In genomic region chr12:62910549-62911169, GRCh38 we compare ENCODE assay signal across 1 cellular context.
TF ChIP-seq lines count a peak whose summit lies in the region.

No MANE protein-coding gene starts in this region.

TF ChIP-seq in K562, 482 proteins besides CTCF, POLR2A, EP300 and RAD21 (continued from another document):
- TF ChIP-seq HDAC1 (IDR thresholded peaks at IDR 0.05) (peak in 1 of 2 experiments; percentile 93; a peak in 3 of 4 replicates), ZBTB40 (IDR thresholded peaks at IDR 0.05) (peak; percentile 76), ZBTB40 (CRISPR knock-in tag; IDR thresholded peaks at IDR 0.05) (no peak), ZNF589 (CRISPR knock-in tag; IDR thresholded peaks at IDR 0.05; ENCODE audit: low read depth) (peak; percentile 88), PHB (CRISPR knock-in tag; IDR thresholded peaks at IDR 0.05) (no peak), GMEB1 (CRISPR knock-in tag; IDR thresholded peaks at IDR 0.05) (no peak), POLR2AphosphoS5 (IDR thresholded peaks at IDR 0.05; ENCODE audit: control insufficient read depth, insufficient read depth, low read depth, low read length) (peak; percentile 78), RFX1 (IDR thresholded peaks at IDR 0.05) (peak; percentile 91), NCOA1 (IDR thresholded peaks at IDR 0.05; ENCODE audit: low read depth) (peak; percentile 95), TOE1 (IDR thresholded peaks at IDR 0.05; ENCODE audit: borderline replicate concordance) (peak; percentile 59), TOE1 (CRISPR knock-in tag; IDR thresholded peaks at IDR 0.05; ENCODE audit: borderline replicate concordance, low read depth) (no peak), TCF15 (CRISPR knock-in tag; IDR thresholded peaks at IDR 0.05) (no peak), NEUROD1 (IDR thresholded peaks at IDR 0.05; ENCODE audit: borderline replicate concordance, low read depth, low read length, partially characterized antibody) (peak; percentile 85), MAFK (IDR thresholded peaks at IDR 0.05; ENCODE audit: low read length) (no peak; the same call in 1 of the 2 replicates), EWSR1 (IDR thresholded peaks at IDR 0.05; ENCODE audit: borderline replicate concordance, low read depth, partially characterized antibody) (no peak), HDAC2 (IDR thresholded peaks at IDR 0.05) (peak; percentile 97), MTF1 (CRISPR knock-in tag; IDR thresholded peaks at IDR 0.05; ENCODE audit: borderline replicate concordance) (no peak), TARDBP (IDR thresholded peaks at IDR 0.05) (peak; percentile 82; the same call in 1 of the 2 replicates), IRF9 (tag; IDR thresholded peaks at IDR 0.05) (no peak), BRD9 (IDR thresholded peaks at IDR 0.05; ENCODE audit: low read depth, partially characterized antibody) (no peak), AFF1 (IDR thresholded peaks at IDR 0.05; ENCODE audit: low read depth in 1 of 2, partially characterized antibody in 2 of 2) (peak in 1 of 2 experiments; percentile 84), ZNF197 (CRISPR knock-in tag; IDR thresholded peaks at IDR 0.05; ENCODE audit: low read depth) (0 out of 2 replicates have a peak, but pooled peaks have one; percentile 54), CREM (IDR thresholded peaks at IDR 0.05; ENCODE audit: low read depth) (peak; percentile 85), KHSRP (IDR thresholded peaks at IDR 0.05) (peak; percentile 63; the same call in 1 of the 2 replicates), ZNF316 (IDR thresholded peaks at IDR 0.05) (0 out of 2 replicates have a peak, but pooled peaks have one; percentile 32), HMGXB4 (CRISPR knock-in tag; IDR thresholded peaks at IDR 0.05) (no peak), STAT6 (CRISPR knock-in tag; IDR thresholded peaks at IDR 0.05) (no peak)
